In genomic region chr2:236557894-236558532, GRCh38 we compare ENCODE assay signal across 18 cellular contexts. TPM values are rescaled to one million over a fixed set of nuclear protein-coding genes. Genes with fewer than 3 reads are reported as not detected.
A peak's percentile ranks its signal among the peaks of the same experiment; 100 is the strongest.
DNase-seq lines count a peak whose midpoint lies in the region; ATAC-seq and TF ChIP-seq lines count a peak whose summit lies in the region.
"Had no signal": no experiment of that assay in that cellular context is flagged by ENCODE, and none has a peak within 500 bp of the region (broad histone marks: within the 10 kb centered on the region; RNA-seq: fewer than 3 reads in every experiment).

No MANE protein-coding gene starts in this region.

- DNase-seq in Ammon's horn (ENCODE audit: low spot score) (peak; percentile 58), anterior cingulate cortex (lab: John Stamatoyannopoulos, UW) (peak in 30 of 58 donors; percentile 13 to 78 (median 46)), mesothelial cell of epicardium (ENCODE audit: low spot score in 2 of 2, unreplicated experiment in 2 of 2) (no peak), DMS79 treated with DMSO at 0.1 percent for 48 hours (lab: John Stamatoyannopoulos, UW) (no peak), T1000 (lab: John Stamatoyannopoulos, UW) (no peak)
- DNase-seq in CD8-positive, alpha-beta T cell, result no peak
- DNase-seq: ACHN; CD8-positive, alpha-beta memory T cell; DMS 273 treated with DMSO at 0.1 percent for 48 hours; EL; NCI-H1417 treated with DMSO at 0.1 percent for 48 hours; NCI-H2029 treated with DMSO at 0.1 percent for 48 hours; NCI-H510A treated with DMSO at 0.1 percent for 48 hours had no signal

- peaks cover 4% of the 10 kb centered on the region for H3K9me3 ChIP-seq in CD8-positive, alpha-beta T cell (ENCODE audit: low read length)
- H3K9me3 ChIP-seq: HAP-1 had no signal

- H3K36me3 Mint-ChIP-seq in CD8-positive, alpha-beta T cell, result peaks cover 35% of the 10 kb centered on the region
- H3K36me3 Mint-ChIP-seq in mesothelial cell of epicardium, result peaks cover 3% of the 10 kb centered on the region

- peaks cover 61% of the 10 kb centered on the region for H3K4me1 Mint-ChIP-seq in CD8-positive, alpha-beta T cell (ENCODE audit: low read depth)
- peaks cover 36% of the 10 kb centered on the region for H3K4me1 Mint-ChIP-seq in mesothelial cell of epicardium

- no peak for TF ChIP-seq CTCF in CD8-positive, alpha-beta T cell (IDR thresholded peaks at IDR 0.05)
- no peak for TF ChIP-seq CTCF in mesothelial cell of epicardium (IDR thresholded peaks at IDR 0.05; ENCODE audit: unreplicated experiment)

- H3K4me3 ChIP-seq in CD8-positive, alpha-beta T cell (ENCODE audit: low read depth, low read length), result no peak overlapping the region
- H3K4me3 ChIP-seq: HAP-1 had no signal

- no peak overlapping the region for H3K4me3 Mint-ChIP-seq in CD8-positive, alpha-beta T cell
- H3K4me3 Mint-ChIP-seq in mesothelial cell of epicardium, result no peak overlapping the region
- H3K4me3 Mint-ChIP-seq: B cell had no signal

- peak overlapping the region; percentile 53 for H3K27ac Mint-ChIP-seq in CD8-positive, alpha-beta T cell
- peak overlapping the region; percentile 70 for H3K27ac Mint-ChIP-seq in mesothelial cell of epicardium
- H3K27ac Mint-ChIP-seq: B cell had no signal

- no peaks in the 10 kb centered on the region for H3K27me3 ChIP-seq in CD8-positive, alpha-beta T cell (ENCODE audit: insufficient read depth, low read length)

- no peak for ATAC-seq in CD8-positive, alpha-beta T cell
- ATAC-seq in HG03159 (IDR thresholded peaks at IDR 0.05; ENCODE audit: unreplicated experiment) (no peak), HG03196 (IDR thresholded peaks at IDR 0.05; ENCODE audit: unreplicated experiment) (no peak)

- H3K36me3 ChIP-seq in CD8-positive, alpha-beta T cell (ENCODE audit: insufficient read depth, low read length), result peaks cover 12% of the 10 kb centered on the region
- H3K36me3 ChIP-seq: HAP-1 had no signal

- CTCF ChIA-PET in CD8-positive, alpha-beta T cell (lab: Charles Lee), result interaction anchor here (0.8 to 2.6 kb wide), 5 partner anchors 11 to 46 kb away, joined by 3 to 18 read pairs (median 4); partner anchors contain the start of gene ACKR3

- H3K9me3 Mint-ChIP-seq in CD8-positive, alpha-beta T cell, result peaks cover 13% of the 10 kb centered on the region
- peaks cover 28% of the 10 kb centered on the region for H3K9me3 Mint-ChIP-seq in mesothelial cell of epicardium

- intact Hi-C loops in CD8-positive, alpha-beta T cell (cut with DNase I, micrococcal nuclease), result loop anchor here in 1 of 2 experiments (2.0 kb wide), 1 partner anchor 21 kb away; no protein-coding TSS in a partner anchor

- H3K27ac ChIP-seq in CD8-positive, alpha-beta T cell (ENCODE audit: low read depth, low read length), result no peak overlapping the region

- H3K27me3 Mint-ChIP-seq in CD8-positive, alpha-beta T cell (ENCODE audit: low read depth), result no peaks in the 10 kb centered on the region
- H3K27me3 Mint-ChIP-seq in mesothelial cell of epicardium (ENCODE audit: low read depth), result no peaks in the 10 kb centered on the region
- H3K27me3 Mint-ChIP-seq: B cell; CD8-positive, alpha-beta memory T cell had no signal

- H3K4me1 ChIP-seq in CD8-positive, alpha-beta T cell (ENCODE audit: insufficient read depth, low read length), result peaks cover 23% of the 10 kb centered on the region

- POLR2A ChIA-PET in CD8-positive, alpha-beta T cell (lab: Charles Lee), result interaction anchor here (1.1 to 1.6 kb wide), 3 partner anchors 10 to 22 kb away, joined by 3 to 6 read pairs (median 4); partner anchors contain the start of gene ACKR3

RNA-seq across cellular contexts. Expression of gene ACKR3, which starts 11.6 kb away (rescaled TPM):
- 1 to 10 TPM in 1 of 2 experiments, under 1 TPM in 1; 0.50 to 2.0 TPM for total RNA-seq in CD8-positive, alpha-beta T cell
- 70.6 to 78.7 TPM (median 77.6 TPM) in 3 replicates for total RNA-seq in mesothelial cell of epicardium
- total RNA-seq: LHCN-M2 had no signal

Comparison
In these comparisons a context has a peak if more than half of its experiments do, and no peak if none do; other contexts are left out.
1. DNase-seq: peak in Ammon's horn (single experiment) and anterior cingulate cortex (30 of 58); none in CD8-positive, alpha-beta T cell (0 of 7), mesothelial cell of epicardium (0 of 2), DMS79 treated with DMSO at 0.1 percent for 48 hours (single experiment) and T1000 (single experiment).
2. RNA of gene ACKR3, which starts 11.6 kb away (total RNA-seq): 70.6 to 78.7 TPM in mesothelial cell of epicardium; 0.50 to 2.0 TPM in CD8-positive, alpha-beta T cell; every median in the first group is over 10 times any median in the second.